In genomic region chr15:93020976-93021772, GRCh38 we compare ENCODE assay signal across 10 cellular contexts.
DNase-seq lines count a peak whose midpoint lies in the region; ATAC-seq, FAIRE-seq and TF ChIP-seq lines count a peak whose summit lies in the region.
"Had no signal": no experiment of that assay in that cellular context is flagged by ENCODE, and none has a peak within 500 bp of the region (broad histone marks: within the 10 kb centered on the region; RNA-seq: fewer than 3 reads in every experiment).

No MANE protein-coding gene starts in this region.

- H3K79me2 ChIP-seq in HepG2 (ENCODE audit: insufficient read depth, low read length): peaks cover 6% of the 10 kb centered on the region

- TF ChIP-seq CTCF in HepG2 (CRISPR knock-in tag; IDR thresholded peaks at IDR 0.05) (no peak), right lobe of liver (IDR thresholded peaks at IDR 0.05) (no peak), coronary artery (IDR thresholded peaks at IDR 0.05) (no peak), Calu3 (IDR thresholded peaks at IDR 0.05; ENCODE audit: unreplicated experiment) (no peak)

- peaks cover 29% of the 10 kb centered on the region for H3K36me3 Mint-ChIP-seq in T-helper 17 cell (ENCODE audit: low read depth)
- H3K36me3 Mint-ChIP-seq in Calu3 (ENCODE audit: insufficient read depth, unreplicated experiment): peaks cover 91% of the 10 kb centered on the region

- H4K20me1 ChIP-seq in HepG2 (ENCODE audit: insufficient read depth, low read length): peaks cover 20% of the 10 kb centered on the region

- POLR2A ChIA-PET in HepG2 (lab: Yijun Ruan, JAX): no interaction called here

- H3K27ac ChIP-seq in HepG2 (ENCODE audit: extremely low read length, insufficient read depth, low read length): no peak overlapping the region
- no peak overlapping the region for H3K27ac ChIP-seq in right lobe of liver
- H3K27ac ChIP-seq in coronary artery: no peak overlapping the region

- no peak for DNase-seq in HepG2 (ENCODE audit: low spot score)
- no peak for DNase-seq in right lobe of liver
- DNase-seq in T-helper 17 cell: no peak
- peak; percentile 22 for DNase-seq in ureter (ENCODE audit: low spot score)
- no peak for DNase-seq in kidney tubule cell (ENCODE audit: low spot score)
- no peak for DNase-seq in coronary artery (ENCODE audit: low spot score)
- no peak for DNase-seq in Calu3
- DNase-seq: NCI-H2081 treated with DMSO at 0.1 percent for 48 hours had no signal

- intact Hi-C loops in HepG2 (cut with micrococcal nuclease; ENCODE audit: unreplicated experiment): no loop called here
- intact Hi-C loops in right lobe of liver (cut with DNase I): no loop called here
- intact Hi-C loops in Calu3 (cut with micrococcal nuclease; ENCODE audit: unreplicated experiment): no loop called here

- CTCF ChIA-PET in HepG2 (lab: Yijun Ruan, JAX; ENCODE audit: low intra/inter-chr PET ratio, low total read pairs): no interaction called here
- CTCF ChIA-PET in Calu3 (lab: Charles Lee): no interaction called here

- over 99% methylated on average over 3 of the region's 3 CpGs for WGBS in HepG2 (ENCODE audit: low lambda C conversion rate)
- WGBS in right lobe of liver (ENCODE audit: insufficient coverage, low coverage, low lambda C conversion rate, missing lambda C conversion rate): 100% methylated on average over 3 of the region's 3 CpGs

- FAIRE-seq in HepG2 (lab: Jason Lieb, UNC): no peak
- FAIRE-seq: endothelial cell of umbilical vein had no signal

- TF ChIP-seq POLR2A in HepG2 (IDR thresholded peaks at IDR 0.05; ENCODE audit: insufficient read depth in 1 of 2, low read depth in 2 of 2, low read length in 2 of 2): no peak
- TF ChIP-seq POLR2A in right lobe of liver (IDR thresholded peaks at IDR 0.05): no peak

- no peak overlapping the region for H3K4me2 ChIP-seq in HepG2 (ENCODE audit: low read depth, low read length)

- no peak for TF ChIP-seq RAD21 in HepG2 (CRISPR knock-in tag; IDR thresholded peaks at IDR 0.05)

- TF ChIP-seq EP300 in HepG2 (IDR thresholded peaks at IDR 0.05; ENCODE audit: low read depth in 2 of 2, low read length in 2 of 2) (no peak), HepG2 (CRISPR knock-in tag; IDR thresholded peaks at IDR 0.05; ENCODE audit: borderline replicate concordance) (no peak)

- in situ Hi-C loops in HepG2 (cut with HindIII; ENCODE audit: extremely low pct_ligation_motif_present, low pct_unique_long_range_greater_than_20kb): loop anchor here (25.0 kb wide), 1 partner anchor 234 kb away; no protein-coding TSS in a partner anchor

- H3K9me3 ChIP-seq in HepG2 (ENCODE audit: low read length): no peaks in the 10 kb centered on the region
- H3K9me3 ChIP-seq in right lobe of liver: no peaks in the 10 kb centered on the region
- no peaks in the 10 kb centered on the region for H3K9me3 ChIP-seq in T-helper 17 cell (ENCODE audit: control insufficient read depth, low read length, poor library complexity, severe bottlenecking)

- H3K4me1 ChIP-seq in HepG2 (ENCODE audit: insufficient read depth, low read length): no peaks in the 10 kb centered on the region
- H3K4me1 ChIP-seq in right lobe of liver: peaks cover 0 to 4% (median 2%) of the 10 kb centered on the region in 4 donors

- peaks cover 44 to 93% of the 10 kb centered on the region in 2 experiments for H3K36me3 ChIP-seq in HepG2 (replicated peaks in 1 of 2; ENCODE audit: control insufficient read depth in 1 of 2, insufficient read depth in 2 of 2, low read length in 2 of 2)
- peaks cover 17 to 98% (median 49%) of the 10 kb centered on the region in 4 donors for H3K36me3 ChIP-seq in right lobe of liver

- H3K4me3 Mint-ChIP-seq in T-helper 17 cell (no peak overlapping the region), Calu3 (ENCODE audit: low read depth, unreplicated experiment) (no peak overlapping the region)

- no peaks in the 10 kb centered on the region for H3K9me3 Mint-ChIP-seq in Calu3 (ENCODE audit: low read depth, unreplicated experiment)

- ATAC-seq in HepG2: no peak
- no peak for ATAC-seq in right lobe of liver
- peak; percentile 83 for ATAC-seq in HG02798 (IDR thresholded peaks at IDR 0.05; ENCODE audit: poor library complexity, unreplicated experiment)
- ATAC-seq in T-helper 17 cell: no peak

- peak overlapping the region; percentile 83 for H3K27ac Mint-ChIP-seq in T-helper 17 cell
- H3K27ac Mint-ChIP-seq in Calu3 (ENCODE audit: unreplicated experiment): no peak overlapping the region

- H3K27me3 ChIP-seq in HepG2 (ENCODE audit: control insufficient read depth in 1 of 2, insufficient read depth in 2 of 2, low read length in 2 of 2): no peaks in the 10 kb centered on the region
- no peaks in the 10 kb centered on the region for H3K27me3 ChIP-seq in right lobe of liver

- H3K27me3 Mint-ChIP-seq in T-helper 17 cell (no peaks in the 10 kb centered on the region), Calu3 (ENCODE audit: unreplicated experiment) (no peaks in the 10 kb centered on the region)

- H3K4me3 ChIP-seq in HepG2 (replicated peaks in 1 of 3; ENCODE audit: insufficient read depth in 1 of 3, low read depth in 2 of 3, low read length in 3 of 3) (no peak overlapping the region), right lobe of liver (no peak overlapping the region), coronary artery (no peak overlapping the region)

- BruUV-seq in HepG2 (replicated peaks; lab: Mats Ljungman, UMichigan): no TSS peak
- no TSS peak for BruUV-seq in Calu3 (replicated peaks; lab: Mats Ljungman, UMichigan)

- H2AFZ ChIP-seq in HepG2 (ENCODE audit: low read length): no peak overlapping the region

- H3K9ac ChIP-seq in HepG2 (ENCODE audit: insufficient read depth, low read depth, low read length): no peak overlapping the region

- H3K4me1 Mint-ChIP-seq in T-helper 17 cell (peaks cover 56% of the 10 kb centered on the region), Calu3 (ENCODE audit: low read depth, unreplicated experiment) (no peaks in the 10 kb centered on the region)

TF ChIP-seq in HepG2, 621 proteins besides CTCF, POLR2A, EP300 and RAD21:
- TF ChIP-seq MAFF (IDR thresholded peaks at IDR 0.05; ENCODE audit: low read depth, low read length) (peak; percentile 16; the same call in 1 of the 2 replicates), MAFK (conservative IDR thresholded peaks at IDR 0.05 in 1 of 2, IDR thresholded peaks at IDR 0.05 in 1 of 2; ENCODE audit: low read length in 2 of 2) (peak in 1 of 2 experiments; percentile 47; a peak in 1 of 4 replicates), ZMYM2 (CRISPR knock-in tag; IDR thresholded peaks at IDR 0.05) (no peak)
TF ChIP-seq in HepG2: peak in this region for 2.
